In genomic region chr5:53431665-53432064, GRCh38 we compare ENCODE assay signal across 14 cellular contexts. TPM values are rescaled to one million over a fixed set of nuclear protein-coding genes. Genes with fewer than 3 reads are reported as not detected.
"Had no signal": no experiment of that assay in that cellular context is flagged by ENCODE, and none has a peak within 500 bp of the region (broad histone marks: within the 10 kb centered on the region; RNA-seq: fewer than 3 reads in every experiment).

No MANE protein-coding gene starts in this region.

- DNase-seq: activated CD4-positive, alpha-beta T cell treated with anti-CD3 and anti-CD28 coated beads for 48 hours; activated naive CD4-positive, alpha-beta T cell treated with Interleukin-2 at 50 U/mL for 16 hours; activated naive CD8-positive, alpha-beta T cell treated with anti-CD3 and anti-CD28 coated beads, Interleukin-2, amount 50 U/mL, for 24 hours; central memory CD4-positive, alpha-beta T cell; effector memory CD8-positive, alpha-beta T cell; foreskin melanocyte; head of caudate nucleus; left lung; natural killer cell; occipital lobe; stimulated activated CD4-positive, alpha-beta T cell treated with anti-CD3 and anti-CD28 coated beads, Interleukin-2, amount 100 ng/mL, for 48 hours; stimulated activated naive CD4-positive, alpha-beta T cell treated with Interleukin-2 at 50 U/mL for 16 hours; T-cell had no signal

- H3K36me3 ChIP-seq: left lung had no signal

- H3K9me3 ChIP-seq: left lung had no signal

- H3K4me3 ChIP-seq: coronary artery, left lung had no signal

- H3K27me3 ChIP-seq: left lung had no signal

- H3K4me1 ChIP-seq: left lung had no signal

- H3K27ac ChIP-seq: coronary artery, left lung had no signal

- ATAC-seq: activated naive CD8-positive, alpha-beta T cell treated with anti-CD3 and anti-CD28 coated beads, Interleukin-2, amount 50 U/mL, for 24 hours; effector memory CD8-positive, alpha-beta T cell; left lung; natural killer cell; T-cell had no signal

RNA-seq across cellular contexts. Expression of gene FST, which starts 48.8 kb away (rescaled TPM):
- total RNA-seq: natural killer cell had no signal
